In genomic region chr2:231385429-231385828, GRCh38 we compare ENCODE assay signal across 18 cellular contexts. TPM values are rescaled to one million over a fixed set of nuclear protein-coding genes. Genes with fewer than 3 reads are reported as not detected.
A peak's percentile ranks its signal among the peaks of the same experiment; 100 is the strongest.
DNase-seq lines count a peak whose midpoint lies in the region; ATAC-seq and TF ChIP-seq lines count a peak whose summit lies in the region.
"Had no signal": no experiment of that assay in that cellular context is flagged by ENCODE, and none has a peak within 500 bp of the region (broad histone marks: within the 10 kb centered on the region; RNA-seq: fewer than 3 reads in every experiment).

No MANE protein-coding gene starts in this region.

- no peaks in the 10 kb centered on the region for H3K79me2 ChIP-seq in PC-3 (ENCODE audit: low read length)

- H4K20me1 ChIP-seq in BLaER1 (no peaks in the 10 kb centered on the region), PC-3 (ENCODE audit: low read length) (no peaks in the 10 kb centered on the region)

- no peak overlapping the region for H2AFZ ChIP-seq in PC-3 (ENCODE audit: low read length)

- H3K9me3 ChIP-seq in BLaER1 (peaks cover 16% of the 10 kb centered on the region), Panc1 (ENCODE audit: control insufficient read depth, insufficient read depth, low read depth, low read length) (peaks cover 7% of the 10 kb centered on the region; the same call in 1 of the 2 replicates), PC-3 (ENCODE audit: low read length) (no peaks in the 10 kb centered on the region), testis (no peaks in the 10 kb centered on the region)
- H3K9me3 ChIP-seq: HAP-1 had no signal

- TF ChIP-seq CTCF in Panc1 (IDR thresholded peaks at IDR 0.05) = no peak
- no peak for TF ChIP-seq CTCF in natural killer cell (IDR thresholded peaks at IDR 0.05)
- no peak for TF ChIP-seq CTCF in PC-3 (conservative IDR thresholded peaks at IDR 0.05; ENCODE audit: low read depth, low read length)
- no peak for TF ChIP-seq CTCF in testis (IDR thresholded peaks at IDR 0.05)

- H3K9ac ChIP-seq in BLaER1 (no peak overlapping the region), PC-3 (ENCODE audit: low read length) (no peak overlapping the region)

- DNase-seq in Panc1 (ENCODE audit: low read depth, low spot score) = no peak
- peak; percentile 62 for DNase-seq in left lobe of liver (ENCODE audit: low spot score)
- DNase-seq in natural killer cell = no peak
- DNase-seq in PC-3 = no peak
- DNase-seq in testis = no peak
- DNase-seq in stimulated activated naive B cell treated with anti-CD40 and anti-IgM and Interleukin-4, amounts not matched to agents 10 μg/mL and 1 μg/mL and 100 μg/mL, for 72 hours = no peak
- DNase-seq: AML-193; Calu3; CD8-positive, alpha-beta T cell; DMS79 treated with DMSO at 0.1 percent for 48 hours; GF-D8 had no signal

- BruUV-seq in Panc1 (replicated peaks; lab: Mats Ljungman, UMichigan) = no TSS peak
- no TSS peak for BruUV-seq in PC-3 (replicated peaks; lab: Mats Ljungman, UMichigan)

- H3K4me3 Mint-ChIP-seq in natural killer cell = no peak overlapping the region
- H3K4me3 Mint-ChIP-seq in stimulated activated naive B cell treated with anti-CD40 and anti-IgM and Interleukin-4, amounts not matched to agents 10 μg/mL and 1 μg/mL and 100 μg/mL, for 72 hours = no peak overlapping the region
- H3K4me3 Mint-ChIP-seq: CD8-positive, alpha-beta T cell had no signal

- POLR2A ChIA-PET in Panc1 (lab: Charles Lee) (no interaction called here), PC-3 (lab: Charles Lee; ENCODE audit: unreplicated experiment) (no interaction called here)

- H3K4me1 Mint-ChIP-seq in natural killer cell = peaks cover 55 to 71% of the 10 kb centered on the region in 2 donors
- peaks cover 37 to 47% of the 10 kb centered on the region in 2 donors for H3K4me1 Mint-ChIP-seq in stimulated activated naive B cell treated with anti-CD40 and anti-IgM and Interleukin-4, amounts not matched to agents 10 μg/mL and 1 μg/mL and 100 μg/mL, for 72 hours

- H3F3A ChIP-seq in PC-3 (ENCODE audit: low read length, unreplicated experiment) = no peaks in the 10 kb centered on the region

- H3K9me2 ChIP-seq in PC-3 (replicated peaks; ENCODE audit: low read length) = no peaks in the 10 kb centered on the region

- ATAC-seq in Panc1 (no peak), left lobe of liver (peak; percentile 92), natural killer cell (no peak), PC-3 (no peak), HG02759 (IDR thresholded peaks at IDR 0.05; ENCODE audit: unreplicated experiment) (no peak)
- ATAC-seq in stimulated activated naive B cell treated with anti-CD40 and anti-IgM and Interleukin-4, amounts not matched to agents 10 μg/mL and 1 μg/mL and 100 μg/mL, for 72 hours (replicated peaks) = no peak
- ATAC-seq: A549; CD8-positive, alpha-beta T cell had no signal

- H3K27me3 ChIP-seq in BLaER1 (no peaks in the 10 kb centered on the region), Panc1 (ENCODE audit: control insufficient read depth, insufficient read depth, low read length) (no peaks in the 10 kb centered on the region), PC-3 (ENCODE audit: low read length) (no peaks in the 10 kb centered on the region), testis (no peaks in the 10 kb centered on the region)

- H3K4me2 ChIP-seq in BLaER1 = no peak overlapping the region
- H3K4me2 ChIP-seq in PC-3 (ENCODE audit: low read length) = no peak overlapping the region
- H3K4me2 ChIP-seq: A549 had no signal

- no peaks in the 10 kb centered on the region for H3K27me3 Mint-ChIP-seq in natural killer cell (ENCODE audit: low read depth in 2 of 2)
- no peaks in the 10 kb centered on the region for H3K27me3 Mint-ChIP-seq in stimulated activated naive B cell treated with anti-CD40 and anti-IgM and Interleukin-4, amounts not matched to agents 10 μg/mL and 1 μg/mL and 100 μg/mL, for 72 hours
- H3K27me3 Mint-ChIP-seq: IgD-negative memory B cell had no signal

- H3K4me3 ChIP-seq in BLaER1 = no peak overlapping the region
- no peak overlapping the region for H3K4me3 ChIP-seq in Panc1 (ENCODE audit: low read depth in 2 of 2, low read length in 2 of 2)
- no peak overlapping the region for H3K4me3 ChIP-seq in PC-3 (ENCODE audit: low read length)
- no peak overlapping the region for H3K4me3 ChIP-seq in testis
- H3K4me3 ChIP-seq: A549, HAP-1 had no signal

- intact Hi-C loops in Panc1 (cut with micrococcal nuclease; ENCODE audit: unreplicated experiment) (no loop called here), natural killer cell (cut with micrococcal nuclease) (no loop called here), PC-3 (cut with micrococcal nuclease) (loop anchor here (5.0 kb wide), 1 partner anchor 83 kb away; no protein-coding TSS in a partner anchor), testis (cut with DNase I; ENCODE audit: low total_unique reads) (no loop called here)

- H3K4me1 ChIP-seq in BLaER1 (peaks cover 75% of the 10 kb centered on the region), Panc1 (ENCODE audit: control insufficient read depth, insufficient read depth, low read length) (peaks cover 38% of the 10 kb centered on the region), PC-3 (ENCODE audit: insufficient read depth, low read length) (peaks cover 36% of the 10 kb centered on the region), testis (peaks cover 6% of the 10 kb centered on the region)
- H3K4me1 ChIP-seq: HAP-1 had no signal

- H3K27ac ChIP-seq in BLaER1 (peak overlapping the region; percentile 14; the same call in 1 of the 2 replicates), Panc1 (ENCODE audit: low read length) (peak overlapping the region; percentile 88), PC-3 (ENCODE audit: low read length) (no peak overlapping the region), testis (no peak overlapping the region)
- H3K27ac ChIP-seq: 22Rv1, A549 had no signal

- no peak for TF ChIP-seq POLR2A in testis (IDR thresholded peaks at IDR 0.05)

- CTCF ChIA-PET in Panc1 (lab: Charles Lee) (no interaction called here), PC-3 (lab: Charles Lee) (no interaction called here)

- H3K9me3 Mint-ChIP-seq in natural killer cell = no peaks in the 10 kb centered on the region
- H3K9me3 Mint-ChIP-seq in stimulated activated naive B cell treated with anti-CD40 and anti-IgM and Interleukin-4, amounts not matched to agents 10 μg/mL and 1 μg/mL and 100 μg/mL, for 72 hours = peaks cover 5 to 8% of the 10 kb centered on the region in 2 donors

- no peaks in the 10 kb centered on the region for H3K36me3 Mint-ChIP-seq in natural killer cell
- H3K36me3 Mint-ChIP-seq in stimulated activated naive B cell treated with anti-CD40 and anti-IgM and Interleukin-4, amounts not matched to agents 10 μg/mL and 1 μg/mL and 100 μg/mL, for 72 hours = peaks cover 22 to 32% of the 10 kb centered on the region in 2 donors
- H3K36me3 Mint-ChIP-seq: CD8-positive, alpha-beta T cell; IgD-negative memory B cell had no signal

- 91 to 94% methylated on average over 5 of the region's 5 CpGs for WGBS in testis, 2 donors

- in situ Hi-C loops in Panc1 (cut with HindIII; ENCODE audit: low pct_unique_long_range_greater_than_20kb, low sequenced_read_pairs) = no loop called here

- H3K36me3 ChIP-seq in BLaER1 (no peaks in the 10 kb centered on the region), Panc1 (ENCODE audit: control insufficient read depth, insufficient read depth, low read length) (no peaks in the 10 kb centered on the region), PC-3 (ENCODE audit: low read depth, low read length) (no peaks in the 10 kb centered on the region), testis (ENCODE audit: low read depth, missing control alignments) (no peaks in the 10 kb centered on the region)
- H3K36me3 ChIP-seq: HAP-1 had no signal

- H3K27ac Mint-ChIP-seq in natural killer cell = peak overlapping the region; percentile 93 to 95
- H3K27ac Mint-ChIP-seq in stimulated activated naive B cell treated with anti-CD40 and anti-IgM and Interleukin-4, amounts not matched to agents 10 μg/mL and 1 μg/mL and 100 μg/mL, for 72 hours = no peak overlapping the region
- H3K27ac Mint-ChIP-seq: CD8-positive, alpha-beta T cell had no signal

RNA-seq across cellular contexts. Expression of gene B3GNT7, which starts 10.1 kb away (rescaled TPM):
- 83.3 TPM for total RNA-seq in Panc1 (2021; ENCODE audit: unreplicated experiment)
- polyA plus RNA-seq in Panc1 (2012; ENCODE audit: insufficient read length) = 85.5 TPM
- total RNA-seq in left lobe of liver = 1.6 TPM
- total RNA-seq in natural killer cell = 100 to 1,000 TPM in 2 of 3 donors, 10 to 100 TPM in 1; 87.5 to 151 (median 113) TPM
- 11.0 and 11.2 TPM in 2 replicates for total RNA-seq in PC-3 (2014; rRNA removed)
- total RNA-seq in testis = 1 to 10 TPM; 3.3 to 5.0 TPM
- polyA plus RNA-seq in testis (ENCODE audit: insufficient read depth, low read depth, low replicate concordance) = 2.6 TPM
- total RNA-seq: H4 had no signal

Comparison
In these comparisons a context has a peak if more than half of its experiments do, and no peak if none do; other contexts are left out.
1. H3K27ac ChIP-seq: peak in BLaER1 (single experiment) and Panc1 (single experiment); none in PC-3 (single experiment) and testis (0 of 2).